24 cellular contexts compared by ENCODE assay signal in genomic region chr14:27642251-27642866, GRCh38.
"Had no signal": no experiment of that assay in that cellular context is flagged by ENCODE, and none has a peak within 500 bp of the region (broad histone marks: within the 10 kb centered on the region; RNA-seq: fewer than 3 reads in every experiment).

No MANE protein-coding gene starts in this region.

- FAIRE-seq: endothelial cell of umbilical vein had no signal

- H3K9me3 ChIP-seq: colonic mucosa, gastrocnemius medialis had no signal

- ATAC-seq: effector memory CD8-positive, alpha-beta T cell; esophagus mucosa; gastrocnemius medialis; gastroesophageal sphincter; heart left ventricle; heart right ventricle had no signal

- H3K27me3 ChIP-seq: colonic mucosa, dorsolateral prefrontal cortex, esophagus muscularis mucosa, esophagus squamous epithelium, gastrocnemius medialis, gastroesophageal sphincter, heart left ventricle, heart right ventricle had no signal

- H3K4me1 ChIP-seq: colonic mucosa, esophagus muscularis mucosa, esophagus squamous epithelium, gastrocnemius medialis, gastroesophageal sphincter, heart left ventricle, heart right ventricle had no signal

- H3K36me3 ChIP-seq: colonic mucosa, esophagus muscularis mucosa, esophagus squamous epithelium, gastrocnemius medialis, gastroesophageal sphincter, heart left ventricle, heart right ventricle had no signal

- H3K4me3 ChIP-seq: colonic mucosa, coronary artery, dorsolateral prefrontal cortex, esophagus muscularis mucosa, esophagus squamous epithelium, gastrocnemius medialis, gastroesophageal sphincter, heart left ventricle, heart right ventricle had no signal

- H3K27ac ChIP-seq: colonic mucosa, coronary artery, dorsolateral prefrontal cortex, epithelial cell of prostate, esophagus muscularis mucosa, esophagus squamous epithelium, gastrocnemius medialis, gastroesophageal sphincter, heart left ventricle, heart right ventricle had no signal

- DNase-seq: colonic mucosa; cortex of kidney; dermis blood vessel endothelial cell; dorsolateral prefrontal cortex; effector CD4-positive, alpha-beta T cell; effector CD8-positive, alpha-beta T cell; effector memory CD4-positive, alpha-beta T cell; effector memory CD8-positive, alpha-beta T cell; endodermal cell; erythroblast; esophagus squamous epithelium; foreskin fibroblast; foreskin melanocyte; gastrocnemius medialis; glutamatergic neuron; head of caudate nucleus; heart left ventricle; heart right ventricle had no signal
